12 cellular contexts compared by ENCODE assay signal in the genomic region with DNA sequence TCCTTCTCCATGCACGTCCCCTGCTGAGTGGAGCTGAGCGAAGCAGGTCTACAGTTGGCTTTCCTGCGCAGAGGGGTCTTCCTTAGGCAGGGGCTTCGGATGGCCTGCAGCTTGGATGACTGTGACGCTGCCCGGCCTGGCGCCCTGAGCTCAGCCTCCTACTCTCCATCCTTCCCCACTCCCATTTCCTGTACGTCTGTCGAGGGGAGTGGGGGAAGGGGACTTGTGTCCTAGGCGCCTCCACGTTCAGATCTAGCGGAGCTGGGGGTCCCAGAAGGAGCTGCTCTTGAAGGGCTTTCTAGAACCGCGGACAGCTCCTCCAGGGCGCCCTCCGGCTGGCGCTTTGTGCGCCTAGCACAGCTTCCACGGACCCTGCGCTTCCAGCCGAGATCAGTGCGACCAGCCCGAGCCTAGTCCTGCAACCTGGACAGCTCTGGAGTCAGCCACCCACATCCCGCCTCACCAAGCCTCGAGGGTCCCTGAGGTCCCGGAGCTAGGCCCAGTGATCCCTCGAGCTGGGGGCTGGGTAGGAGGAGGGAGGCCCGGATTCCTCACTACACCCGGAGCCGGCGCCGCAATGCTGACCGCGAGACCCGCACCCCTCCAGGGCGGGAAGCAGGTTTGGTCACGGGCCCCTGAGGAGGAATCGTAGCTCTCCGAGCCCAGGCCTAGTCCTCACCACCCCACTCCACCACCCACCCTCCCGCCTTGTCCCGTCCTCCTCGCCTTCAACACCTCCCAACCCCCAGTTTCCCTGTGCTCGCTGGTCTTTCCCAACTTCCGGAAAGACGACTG. TPM values are rescaled to one million over a fixed set of nuclear protein-coding genes. Genes with fewer than 3 reads are reported as not detected.
DNase-seq lines count a peak whose midpoint lies in the region; ATAC-seq and TF ChIP-seq lines count a peak whose summit lies in the region.
"Had no signal": no experiment of that assay in that cellular context is flagged by ENCODE, and none has a peak within 500 bp of the region (broad histone marks: within the 10 kb centered on the region; RNA-seq: fewer than 3 reads in every experiment).

No MANE protein-coding gene starts in this region.

- no peak overlapping the region for H3K27ac ChIP-seq in cardiac muscle cell
- no peak overlapping the region for H3K27ac ChIP-seq in upper lobe of left lung
- H3K27ac ChIP-seq: transverse colon had no signal

- H3K4me3 Mint-ChIP-seq in central memory CD8-positive, alpha-beta T cell = peak overlapping the region; percentile 4

- WGBS in upper lobe of left lung, 2 donors = 5 to 9% methylated on average over 14 to 33 of the region's 45 CpGs

- no peak for TF ChIP-seq EP300 in upper lobe of left lung (IDR thresholded peaks at IDR 0.05)

- no peak for TF ChIP-seq POLR2A in upper lobe of left lung (IDR thresholded peaks at IDR 0.05)

- H3K9me3 Mint-ChIP-seq in central memory CD8-positive, alpha-beta T cell = no peaks in the 10 kb centered on the region

- no peaks in the 10 kb centered on the region for H3K36me3 ChIP-seq in cardiac muscle cell
- no peaks in the 10 kb centered on the region for H3K36me3 ChIP-seq in upper lobe of left lung
- H3K36me3 ChIP-seq: transverse colon had no signal

- H3K4me1 ChIP-seq in cardiac muscle cell (ENCODE audit: low read depth) (peaks cover 16% of the 10 kb centered on the region), upper lobe of left lung (peaks cover 36 to 50% (median 41%) of the 10 kb centered on the region in 4 donors)

- ATAC-seq in left cardiac atrium = no peak
- ATAC-seq in central memory CD8-positive, alpha-beta T cell (replicated peaks; ENCODE audit: extremely low read depth, poor library complexity, severe bottlenecking) = no peak
- no peak for ATAC-seq in upper lobe of left lung (ENCODE audit: low FRiP score in 2 of 2)
- no peak for ATAC-seq in GM21825 (IDR thresholded peaks at IDR 0.05; ENCODE audit: unreplicated experiment)

- H3K27ac Mint-ChIP-seq in central memory CD8-positive, alpha-beta T cell (ENCODE audit: low read depth) = no peak overlapping the region

- intact Hi-C loops in left cardiac atrium (cut with DNase I) = loop anchor here in 1 of 2 donors (10.0 kb wide), 1 partner anchor 580 kb away; no protein-coding TSS in a partner anchor

- peaks cover 62% of the 10 kb centered on the region for H3K27me3 Mint-ChIP-seq in central memory CD8-positive, alpha-beta T cell

- peak; percentile 20 to 59 for DNase-seq in cardiac muscle cell (ENCODE audit: low read depth in 1 of 2, low spot score in 1 of 2)
- no peak for DNase-seq in left cardiac atrium
- no peak for DNase-seq in central memory CD8-positive, alpha-beta T cell (ENCODE audit: low spot score in 2 of 2)
- peak; percentile 89 for DNase-seq in mesenteric fat pad (ENCODE audit: low spot score)
- peak; percentile 17 to 71 for DNase-seq in upper lobe of left lung
- no peak for DNase-seq in DMS114 treated with DMSO at 0.1 percent for 48 hours (lab: John Stamatoyannopoulos, UW; ENCODE audit: unreplicated experiment)
- DNase-seq in NCI-H1436 treated with DMSO at 0.1 percent for 48 hours (lab: John Stamatoyannopoulos, UW) = no peak
- DNase-seq: activated gamma-delta T cell treated with Interleukin-2 at 50 U/mL for 16 hours, foreskin fibroblast, NCI-H1417 treated with DMSO at 0.1 percent for 48 hours, transverse colon had no signal

- peaks cover 76% of the 10 kb centered on the region for H3K27me3 ChIP-seq in cardiac muscle cell
- peaks cover 2 to 53% (median 29%) of the 10 kb centered on the region in 4 donors for H3K27me3 ChIP-seq in upper lobe of left lung

- H3K36me3 Mint-ChIP-seq in central memory CD8-positive, alpha-beta T cell (ENCODE audit: insufficient read depth) = no peaks in the 10 kb centered on the region

- H3K9me3 ChIP-seq in cardiac muscle cell (ENCODE audit: low read depth) (no peaks in the 10 kb centered on the region), upper lobe of left lung (no peaks in the 10 kb centered on the region)
- H3K9me3 ChIP-seq: transverse colon had no signal

- H3K4me3 ChIP-seq in cardiac muscle cell (peak overlapping the region; percentile 54), upper lobe of left lung (peak overlapping the region in 3 of 4 donors; percentile 48 to 61 (median 58))

- H3K4me1 Mint-ChIP-seq in central memory CD8-positive, alpha-beta T cell = peaks cover 12% of the 10 kb centered on the region

- no peak for TF ChIP-seq CTCF in cardiac muscle cell (IDR thresholded peaks at IDR 0.05; ENCODE audit: low read depth, low read length)
- no peak for TF ChIP-seq CTCF in upper lobe of left lung (IDR thresholded peaks at IDR 0.05)

RNA-seq across cellular contexts. Expression of gene GRID1, which starts 1.8 kb away (rescaled TPM):
- total RNA-seq in cardiac muscle cell = 1.5 and 2.3 TPM in 2 replicates
- polyA plus RNA-seq in cardiac muscle cell = 0.47 and 1.6 TPM in 2 replicates
- under 1 TPM; 0.52 to 0.59 TPM for total RNA-seq in left cardiac atrium
- 2.1 TPM for total RNA-seq in mesenteric fat pad
- 1 to 10 TPM; 1.5 to 5.2 (median 3.2) TPM for total RNA-seq in upper lobe of left lung

Comparison
In these comparisons a context has a peak if more than half of its experiments do, and no peak if none do; other contexts are left out.
1. DNase-seq: peak in cardiac muscle cell (2 of 2), mesenteric fat pad (single experiment) and upper lobe of left lung (2 of 2); none in left cardiac atrium (single experiment), central memory CD8-positive, alpha-beta T cell (0 of 2), DMS114 treated with DMSO at 0.1 percent for 48 hours (single experiment) and NCI-H1436 treated with DMSO at 0.1 percent for 48 hours (single experiment).